ENCODE assay signal across 12 cellular contexts in genomic region chr7:4958477-4959301, GRCh38. TPM values are rescaled to one million over a fixed set of nuclear protein-coding genes. Genes with fewer than 3 reads are reported as not detected.
DNase-seq lines count a peak whose midpoint lies in the region; ATAC-seq and TF ChIP-seq lines count a peak whose summit lies in the region.
"Had no signal": no experiment of that assay in that cellular context is flagged by ENCODE, and none has a peak within 500 bp of the region (broad histone marks: within the 10 kb centered on the region; RNA-seq: fewer than 3 reads in every experiment).

TSS of gene MMD2 (minus strand) at chr7:4959187. CDS start at chr7:4959017, 170 bp downstream.

- H3K4me1 ChIP-seq in Panc1 (ENCODE audit: control insufficient read depth, insufficient read depth, low read length) (no peaks in the 10 kb centered on the region), iPS-15b (ENCODE audit: control insufficient read depth, insufficient read depth, low read length) (no peaks in the 10 kb centered on the region), spleen (peaks cover 0 to 12% (median 8%) of the 10 kb centered on the region in 6 donors)
- H3K4me1 ChIP-seq: BE2C had no signal

- WGBS in spleen, 5 donors: 5 to 21% (median 5%) methylated on average over 23 to 87 of the region's 87 CpGs

- POLR2A ChIA-PET in Panc1 (lab: Charles Lee): no interaction called here

- H3K27ac ChIP-seq in Panc1 (ENCODE audit: low read length): no peak within 1 kb of the TSS
- H3K27ac ChIP-seq in spleen: no peak within 1 kb of the TSS
- H3K27ac ChIP-seq: brain microvascular endothelial cell had no signal

- H3K4me3 ChIP-seq in Panc1 (ENCODE audit: low read depth in 2 of 2, low read length in 2 of 2) (peak within 1 kb of the TSS in 1 of 2 experiments; percentile 17; a peak in 1 of 4 replicates), iPS-15b (ENCODE audit: low read depth, low read length) (peak within 1 kb of the TSS; percentile 47), spleen (peak within 1 kb of the TSS in 5 of 8 donors; percentile 13 to 57 (median 26))

- peaks cover 14% of the 10 kb centered on the region for H3K27me3 ChIP-seq in Panc1 (ENCODE audit: control insufficient read depth, insufficient read depth, low read length)
- H3K27me3 ChIP-seq in iPS-15b (ENCODE audit: control insufficient read depth, insufficient read depth, low read length): peaks cover 17% of the 10 kb centered on the region
- H3K27me3 ChIP-seq in spleen (replicated peaks in 1 of 7): peaks cover 0 to 89% (median 32%) of the 10 kb centered on the region in 7 donors

- intact Hi-C loops in Panc1 (cut with micrococcal nuclease; ENCODE audit: unreplicated experiment) (no loop called here), spleen (cut with DNase I; ENCODE audit: low total_unique reads) (no loop called here), sciatic nerve (cut with DNase I) (no loop called here)

- BruUV-seq in Panc1 (replicated peaks; lab: Mats Ljungman, UMichigan): no TSS peak

- DNase-seq in NCI-H524 (lab: John Stamatoyannopoulos, UW) (peak; percentile 43 to 54), NCI-H524 treated with DMSO at 0.1 percent for 48 hours (lab: John Stamatoyannopoulos, UW) (no peak), Panc1 (ENCODE audit: low read depth, low spot score) (no peak), spleen (peak; percentile 72), NOMO-1 treated with DMSO at 0.1 percent for 48 hours (lab: John Stamatoyannopoulos, UW; ENCODE audit: unreplicated experiment) (no peak), sciatic nerve (ENCODE audit: low spot score) (no peak)
- DNase-seq: BE2C; brain microvascular endothelial cell; stimulated activated CD4-positive, alpha-beta T cell treated with anti-CD3 and anti-CD28 coated beads, Interleukin-2, amount 100 ng/mL, for 24 hours had no signal

- ATAC-seq in Panc1 (0 out of 2 replicates have a peak, but pooled peaks have one; percentile 28), GM21619 (IDR thresholded peaks at IDR 0.05; ENCODE audit: unreplicated experiment) (no peak), sciatic nerve (no peak)

- no peak for TF ChIP-seq POLR2A in spleen (IDR thresholded peaks at IDR 0.05)

- H3K9ac ChIP-seq in iPS-15b (ENCODE audit: low read depth, low read length): no peak within 1 kb of the TSS

- H3K36me3 ChIP-seq in Panc1 (ENCODE audit: control insufficient read depth, insufficient read depth, low read length) (no peaks in the 10 kb centered on the region), iPS-15b (ENCODE audit: control insufficient read depth, insufficient read depth, low read length) (no peaks in the 10 kb centered on the region), spleen (no peaks in the 10 kb centered on the region)
- H3K36me3 ChIP-seq: BE2C, brain microvascular endothelial cell had no signal

- CTCF ChIA-PET in Panc1 (lab: Charles Lee): interaction anchor here (0.5 kb wide), 1 partner anchor 141 kb away, joined by 6 read pairs; no protein-coding TSS in a partner anchor

- no peaks in the 10 kb centered on the region for H3K9me3 ChIP-seq in Panc1 (ENCODE audit: control insufficient read depth, insufficient read depth, low read depth, low read length)
- H3K9me3 ChIP-seq in iPS-15b (ENCODE audit: control insufficient read depth, insufficient read depth, low read length): no peaks in the 10 kb centered on the region
- no peaks in the 10 kb centered on the region for H3K9me3 ChIP-seq in spleen
- H3K9me3 ChIP-seq: BE2C had no signal

- in situ Hi-C loops in Panc1 (cut with HindIII; ENCODE audit: low pct_unique_long_range_greater_than_20kb, low sequenced_read_pairs): no loop called here

- TF ChIP-seq CTCF in Panc1 (IDR thresholded peaks at IDR 0.05) (no peak), spleen (IDR thresholded peaks at IDR 0.05 in 8 of 11, conservative IDR thresholded peaks at IDR 0.05 in 3 of 11) (no peak)

RNA-seq across cellular contexts. Expression of gene MMD2, which starts in this region (rescaled TPM):
- not detected for total RNA-seq in Panc1 (2021; ENCODE audit: unreplicated experiment)
- not detected for polyA plus RNA-seq in Panc1 (2012; ENCODE audit: insufficient read length)
- not detected for total RNA-seq in spleen
- not detected for polyA plus RNA-seq in spleen
- 3.7 TPM for total RNA-seq in sciatic nerve
- total RNA-seq: NCI-H460 had no signal

Comparison
In these comparisons a context has a peak if more than half of its experiments do, and no peak if none do; other contexts are left out.
1. DNase-seq: peak in NCI-H524 (2 of 2); none in NCI-H524 treated with DMSO at 0.1 percent for 48 hours (single experiment), Panc1 (single experiment), NOMO-1 treated with DMSO at 0.1 percent for 48 hours (single experiment) and sciatic nerve (single experiment).
2. Peak in ATAC-seq in Panc1; RNA of the gene not detected or under 1 TPM.
3. Peak in DNase-seq and H3K4me3 ChIP-seq in spleen; RNA of the gene not detected or under 1 TPM.